Comparison of ENCODE assay signal across 37 cellular contexts in genomic region chr3:139338405-139338804, GRCh38.
"Had no signal": no experiment of that assay in that cellular context is flagged by ENCODE, and none has a peak within 500 bp of the region (broad histone marks: within the 10 kb centered on the region; RNA-seq: fewer than 3 reads in every experiment).

No MANE protein-coding gene starts in this region.

- H3K4me1 ChIP-seq: Peyer's patch, SJSA1 had no signal

- DNase-seq: activated B cell treated with CpG ODN at 0.5 μM for 24 hours; activated CD4-positive, alpha-beta memory T cell treated with anti-CD3 and anti-CD28 coated beads for 36 hours; activated CD4-positive, alpha-beta T cell treated with anti-CD3 and anti-CD28 coated beads for 4 hours; activated CD4-positive, alpha-beta T cell treated with anti-CD3 and anti-CD28 coated beads, Interleukin-2, amount 50 U/mL, for 1 hour; activated CD4-positive, CD25-positive, alpha-beta regulatory T cell treated with anti-CD3 and anti-CD28 coated beads, Interleukin-2, amount 50 U/mL, for 72 hours; activated CD8-positive, alpha-beta memory T cell treated with anti-CD3 and anti-CD28 coated beads, Interleukin-2, amount 50 U/mL, for 4 hours; activated effector memory CD4-positive, alpha-beta T cell treated with Interleukin-2 at 50 U/mL for 16 hours; activated naive CD4-positive, alpha-beta T cell; activated naive CD4-positive, alpha-beta T cell treated with anti-CD3 and anti-CD28 coated beads, Interleukin-2, amount 50 U/mL, for 16 hours; activated naive CD8-positive, alpha-beta T cell treated with anti-CD3 and anti-CD28 coated beads, Interleukin-2, amount 10 ng/mL, durations not matched to agents 7 days and 5 days; activated T-cell treated with anti-CD3 and anti-CD28 coated beads for 4 hours; activated T-cell treated with anti-CD3 and anti-CD28 coated beads, Interleukin-2, amount 50 U/mL, for 4 hours; anterior cingulate cortex; caudate nucleus; NCI-H1092 treated with DMSO at 0.1 percent for 48 hours; NCI-H1417; NCI-H146; NCI-H187; NCI-H2029 treated with DMSO at 0.1 percent for 48 hours; NCI-H2107; NCI-H2171; NCI-H510A; NCI-H526; NCI-H748 treated with DMSO at 0.1 percent for 48 hours; NK-92 treated with Interleukin-12 subunit alpha and Interleukin-12 subunit beta, amount 100 ng/mL, for 24 hours; PC-3; Peyer's patch; RPMI8226; SHP77 treated with DMSO at 0.1 percent for 48 hours; SK-N-SH; T-helper 9 cell had no signal

- H3K27ac ChIP-seq: KMS-11, Peyer's patch, SJSA1, VCaP had no signal

- ATAC-seq: activated T-cell treated with anti-CD3 and anti-CD28 coated beads, Interleukin-2, amount 50 U/mL, for 4 hours; PC-3 had no signal

- H3K27ac Mint-ChIP-seq: activated B cell treated with CpG ODN at 0.5 μM for 24 hours; activated CD4-positive, alpha-beta memory T cell treated with anti-CD3 and anti-CD28 coated beads for 36 hours; activated naive CD8-positive, alpha-beta T cell treated with anti-CD3 and anti-CD28 coated beads, Interleukin-2, amount 10 ng/mL, durations not matched to agents 7 days and 5 days; activated T-helper 1 cell treated with anti-CD3 and anti-CD28 coated beads, Interleukin-12 subunit alpha, Interleukin-12 subunit beta, Interleukin-2, Interleukin-4 antibody, amounts not matched to agents 30 ng/mL and 10 ng/mL and 1 ng/mL, durations not matched to agents 14 hours and 24 hours and 36 hours; brain; T-helper 1 cell treated with Interleukin-12 subunit alpha and Interleukin-12 subunit beta and Interleukin-4 antibody, amounts not matched to agents 30 μg/mL and 1 μg/mL, for 36 hours had no signal

- H3K36me3 Mint-ChIP-seq: activated CD4-positive, alpha-beta memory T cell treated with anti-CD3 and anti-CD28 coated beads for 36 hours; activated naive CD8-positive, alpha-beta T cell treated with anti-CD3 and anti-CD28 coated beads, Interleukin-2, amount 10 ng/mL, durations not matched to agents 7 days and 5 days; brain had no signal

- H3K4me3 Mint-ChIP-seq: activated B cell treated with CpG ODN at 0.5 μM for 24 hours; activated CD4-positive, alpha-beta memory T cell treated with anti-CD3 and anti-CD28 coated beads for 36 hours; activated naive CD8-positive, alpha-beta T cell treated with anti-CD3 and anti-CD28 coated beads, Interleukin-2, amount 10 ng/mL, durations not matched to agents 7 days and 5 days; activated T-cell treated with anti-CD3 and anti-CD28 coated beads, Interleukin-2, amount 50 U/mL, for 4 hours; activated T-helper 1 cell treated with anti-CD3 and anti-CD28 coated beads, Interleukin-12 subunit alpha, Interleukin-12 subunit beta, Interleukin-2, Interleukin-4 antibody, amounts not matched to agents 30 ng/mL and 10 ng/mL and 1 ng/mL, durations not matched to agents 14 hours and 24 hours and 36 hours; brain; T-helper 1 cell treated with Interleukin-12 subunit alpha and Interleukin-12 subunit beta and Interleukin-4 antibody, amounts not matched to agents 30 μg/mL and 1 μg/mL, for 36 hours had no signal

- H3K36me3 ChIP-seq: Peyer's patch, SJSA1 had no signal

- H3K4me3 ChIP-seq: Peyer's patch, SJSA1 had no signal

- H3K9ac ChIP-seq: KMS-11, SK-N-SH had no signal

- H3K4me2 ChIP-seq: KMS-11 had no signal

- H3K27me3 ChIP-seq: Peyer's patch, SJSA1 had no signal

- H3K9me3 Mint-ChIP-seq: activated CD4-positive, alpha-beta memory T cell treated with anti-CD3 and anti-CD28 coated beads for 36 hours had no signal

- H3K9me3 ChIP-seq: Peyer's patch, SJSA1, SK-N-SH had no signal
